Comparison of ENCODE assay signal across 1 cellular context in the genomic region with DNA sequence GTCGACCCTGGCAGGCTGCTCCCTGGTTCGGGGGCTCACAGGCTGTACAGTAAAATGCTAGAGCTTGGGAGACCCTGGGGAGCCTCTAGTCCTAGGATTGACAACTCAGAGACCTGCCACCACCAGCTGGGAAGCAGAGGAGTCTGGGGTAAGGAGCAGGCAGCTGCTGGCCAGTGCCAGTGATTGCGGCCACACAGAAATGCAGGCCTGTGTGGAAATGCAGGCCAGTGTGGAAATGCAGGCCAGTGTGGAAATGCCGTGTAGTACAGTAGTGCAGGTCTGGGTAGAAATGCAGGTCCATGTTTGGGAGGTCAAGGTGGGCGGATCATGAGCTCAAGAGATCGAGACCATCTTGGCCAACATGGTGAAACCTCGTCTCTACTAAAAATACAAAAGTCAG.
TF ChIP-seq lines count a peak whose summit lies in the region.

No MANE protein-coding gene starts in this region.

TF ChIP-seq in IMR-90, 13 proteins besides CTCF, POLR2A, EP300 and RAD21:
- TF ChIP-seq CHD1 (IDR thresholded peaks at IDR 0.05; ENCODE audit: low read depth, low read length): no peak
- TF ChIP-seq RCOR1 (IDR thresholded peaks at IDR 0.05; ENCODE audit: insufficient replicate concordance, low read length): no peak
- no peak for TF ChIP-seq CEBPB (IDR thresholded peaks at IDR 0.05; ENCODE audit: low read depth, low read length)
- TF ChIP-seq FOS (IDR thresholded peaks at IDR 0.05; ENCODE audit: low read depth, low read length): no peak
- TF ChIP-seq, protein P1, sequence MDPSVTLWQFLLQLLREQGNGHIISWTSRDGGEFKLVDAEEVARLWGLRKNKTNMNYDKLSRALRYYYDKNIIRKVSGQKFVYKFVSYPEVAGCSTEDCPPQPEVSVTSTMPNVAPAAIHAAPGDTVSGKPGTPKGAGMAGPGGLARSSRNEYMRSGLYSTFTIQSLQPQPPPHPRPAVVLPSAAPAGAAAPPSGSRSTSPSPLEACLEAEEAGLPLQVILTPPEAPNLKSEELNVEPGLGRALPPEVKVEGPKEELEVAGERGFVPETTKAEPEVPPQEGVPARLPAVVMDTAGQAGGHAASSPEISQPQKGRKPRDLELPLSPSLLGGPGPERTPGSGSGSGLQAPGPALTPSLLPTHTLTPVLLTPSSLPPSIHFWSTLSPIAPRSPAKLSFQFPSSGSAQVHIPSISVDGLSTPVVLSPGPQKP (IDR thresholded peaks at IDR 0.05; ENCODE audit: borderline replicate concordance, low read depth, low read length): no peak
- TF ChIP-seq SMC3 (IDR thresholded peaks at IDR 0.05; ENCODE audit: low read depth, low read length): no peak
- no peak for TF ChIP-seq MAZ (IDR thresholded peaks at IDR 0.05; ENCODE audit: borderline replicate concordance, low read depth, low read length)
- no peak for TF ChIP-seq MAFK (IDR thresholded peaks at IDR 0.05; ENCODE audit: low read depth, low read length)
- TF ChIP-seq MXI1 (IDR thresholded peaks at IDR 0.05; ENCODE audit: borderline replicate concordance, low read depth, low read length): no peak
- TF ChIP-seq RFX5 (IDR thresholded peaks at IDR 0.05; ENCODE audit: low read depth, low read length): no peak
- no peak for TF ChIP-seq BHLHE40 (IDR thresholded peaks at IDR 0.05; ENCODE audit: low read depth, low read length)
- TF ChIP-seq, protein P2, sequence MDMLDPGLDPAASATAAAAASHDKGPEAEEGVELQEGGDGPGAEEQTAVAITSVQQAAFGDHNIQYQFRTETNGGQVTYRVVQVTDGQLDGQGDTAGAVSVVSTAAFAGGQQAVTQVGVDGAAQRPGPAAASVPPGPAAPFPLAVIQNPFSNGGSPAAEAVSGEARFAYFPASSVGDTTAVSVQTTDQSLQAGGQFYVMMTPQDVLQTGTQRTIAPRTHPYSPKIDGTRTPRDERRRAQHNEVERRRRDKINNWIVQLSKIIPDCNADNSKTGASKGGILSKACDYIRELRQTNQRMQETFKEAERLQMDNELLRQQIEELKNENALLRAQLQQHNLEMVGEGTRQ (IDR thresholded peaks at IDR 0.05; ENCODE audit: low read depth, low read length): no peak
- no peak for TF ChIP-seq NFE2L2 (IDR thresholded peaks at IDR 0.05; ENCODE audit: low read depth, low read length)
